ENCODE assay signal across 8 cellular contexts in the genomic region with DNA sequence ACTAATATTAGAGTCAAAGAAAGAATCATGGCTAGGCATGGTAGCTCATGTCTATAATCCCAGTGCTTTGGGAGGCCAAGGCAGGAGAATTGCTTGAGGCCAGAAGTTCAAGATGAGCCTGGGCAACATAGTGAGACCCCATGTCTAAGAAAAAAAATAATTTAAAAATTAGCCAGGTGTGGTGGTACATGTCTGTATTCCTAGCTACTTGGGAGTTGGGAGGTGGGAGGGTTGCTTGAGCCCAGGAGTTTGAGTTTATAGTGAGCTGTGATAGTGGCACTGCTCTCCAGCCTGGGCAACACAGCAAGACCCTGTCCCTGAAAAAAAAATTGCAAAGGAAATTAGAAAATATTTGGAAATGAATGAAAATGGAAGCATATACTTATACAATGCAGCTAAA.
"Had no signal": no experiment of that assay in that cellular context is flagged by ENCODE, and none has a peak within 500 bp of the region (broad histone marks: within the 10 kb centered on the region; RNA-seq: fewer than 3 reads in every experiment).

No MANE protein-coding gene starts in this region.

- H3K9me3 Mint-ChIP-seq: HFFc6 had no signal

- H3K9ac ChIP-seq: GM23248 had no signal

- H3K4me3 ChIP-seq: GM23248, K562 had no signal

- DNase-seq: GM23248, GOT3, H9, HCEC 1CT, HFFc6, IMR-90 had no signal

- H3K4me3 Mint-ChIP-seq: H9, HFFc6 had no signal

- H2AFZ ChIP-seq: GM23248 had no signal

- H3K27ac ChIP-seq: GM23248, HL-60 had no signal

- H3K27ac Mint-ChIP-seq: H9, HFFc6 had no signal
